ENCODE assay signal across 31 cellular contexts in genomic region chr5:154498597-154499393, GRCh38. TPM values are rescaled to one million over a fixed set of nuclear protein-coding genes. Genes with fewer than 3 reads are reported as not detected.
"Had no signal": no experiment of that assay in that cellular context is flagged by ENCODE, and none has a peak within 500 bp of the region (broad histone marks: within the 10 kb centered on the region; RNA-seq: fewer than 3 reads in every experiment).

No MANE protein-coding gene starts in this region.

- DNase-seq: activated CD4-positive, alpha-beta T cell treated with anti-CD3 and anti-CD28 coated beads, Interleukin-2, amount 10 ng/mL, durations not matched to agents 24 days and 14 days; activated CD4-positive, CD25-positive, alpha-beta regulatory T cell treated with anti-CD3 and anti-CD28 coated beads, Interleukin-2, amount 50 U/mL, for 72 hours; activated CD8-positive, alpha-beta T cell treated with anti-CD3 and anti-CD28 coated beads for 36 hours; activated T-cell treated with anti-CD3 and anti-CD28 coated beads, Interleukin-2, amount 50 U/mL, for 48 hours; effector CD8-positive, alpha-beta T cell; hippocampal formation; left colon; mammary epithelial cell; naive B cell; nucleus accumbens; pancreas; retina; small intestine; stimulated activated CD4-positive, alpha-beta T cell treated with anti-CD3 and anti-CD28 coated beads, Interleukin-4, amount 100 ng/mL, for 24 hours; T-helper 9 cell had no signal

- H3K4me1 ChIP-seq: breast epithelium, gastroesophageal sphincter, pancreas, prostate gland, suprapubic skin, tibial artery had no signal

- H3K36me3 Mint-ChIP-seq: activated naive CD4-positive, alpha-beta T cell treated with anti-CD3 and anti-CD28 coated beads, Interleukin-2, amount 50 U/mL, for 72 hours; mesothelial cell of epicardium; naive B cell; stimulated activated memory B cell treated with anti-CD40 and anti-IgM and Interleukin-4, amounts not matched to agents 10 μg/mL and 1 μg/mL and 100 μg/mL, for 72 hours had no signal

- ATAC-seq: activated CD8-positive, alpha-beta T cell treated with anti-CD3 and anti-CD28 coated beads for 36 hours; gastroesophageal sphincter; left colon; pancreas; sciatic nerve; stimulated activated memory B cell treated with anti-CD40 and anti-IgM and Interleukin-4, amounts not matched to agents 10 μg/mL and 1 μg/mL and 100 μg/mL, for 72 hours had no signal

- H3K4me3 Mint-ChIP-seq: activated CD4-positive, alpha-beta T cell treated with anti-CD3 and anti-CD28 coated beads, Interleukin-2, amount 10 ng/mL, durations not matched to agents 24 days and 14 days; activated CD8-positive, alpha-beta T cell treated with anti-CD3 and anti-CD28 coated beads for 36 hours; central memory CD8-positive, alpha-beta T cell; mesothelial cell of epicardium; naive B cell; neural crest cell; stimulated activated memory B cell treated with anti-CD40 and anti-IgM and Interleukin-4, amounts not matched to agents 10 μg/mL and 1 μg/mL and 100 μg/mL, for 72 hours; T-helper 1 cell treated with Interleukin-12 subunit alpha and Interleukin-12 subunit beta and Interleukin-4 antibody, amounts not matched to agents 30 μg/mL and 1 μg/mL, for 36 hours had no signal

- H3K9me3 Mint-ChIP-seq: activated CD4-positive, alpha-beta T cell treated with anti-CD3 and anti-CD28 coated beads, Interleukin-2, amount 10 ng/mL, durations not matched to agents 24 days and 14 days; activated CD8-positive, alpha-beta T cell treated with anti-CD3 and anti-CD28 coated beads for 36 hours; activated naive CD4-positive, alpha-beta T cell treated with anti-CD3 and anti-CD28 coated beads, Interleukin-2, amount 50 U/mL, for 72 hours; activated T-helper 2 cell treated with anti-CD3 and anti-CD28 coated beads, Interferon-gamma antibody, Interleukin-2, Interleukin-4, amounts not matched to agents 10 μg/mL and 5 μg/mL and 100 μg/mL, durations not matched to agents 14 hours and 24 hours and 36 hours; central memory CD8-positive, alpha-beta T cell; mesothelial cell of epicardium; neural crest cell; stimulated activated memory B cell treated with anti-CD40 and anti-IgM and Interleukin-4, amounts not matched to agents 10 μg/mL and 1 μg/mL and 100 μg/mL, for 72 hours; T-helper 1 cell treated with Interleukin-12 subunit alpha and Interleukin-12 subunit beta and Interleukin-4 antibody, amounts not matched to agents 30 μg/mL and 1 μg/mL, for 36 hours had no signal

- H3K36me3 ChIP-seq: breast epithelium, gastroesophageal sphincter, pancreas, prostate gland, suprapubic skin, tibial artery had no signal

- H3K4me3 ChIP-seq: breast epithelium, gastroesophageal sphincter, pancreas, prostate gland, suprapubic skin, tibial artery had no signal

- H3K27ac Mint-ChIP-seq: activated CD4-positive, alpha-beta T cell treated with anti-CD3 and anti-CD28 coated beads, Interleukin-2, amount 10 ng/mL, durations not matched to agents 24 days and 14 days; activated CD8-positive, alpha-beta T cell treated with anti-CD3 and anti-CD28 coated beads for 36 hours; activated naive CD4-positive, alpha-beta T cell treated with anti-CD3 and anti-CD28 coated beads, Interleukin-2, amount 50 U/mL, for 72 hours; activated T-helper 2 cell treated with anti-CD3 and anti-CD28 coated beads, Interferon-gamma antibody, Interleukin-2, Interleukin-4, amounts not matched to agents 10 μg/mL and 5 μg/mL and 100 μg/mL, durations not matched to agents 14 hours and 24 hours and 36 hours; mesothelial cell of epicardium; stimulated activated memory B cell treated with anti-CD40 and anti-IgM and Interleukin-4, amounts not matched to agents 10 μg/mL and 1 μg/mL and 100 μg/mL, for 72 hours; T-helper 1 cell treated with Interleukin-12 subunit alpha and Interleukin-12 subunit beta and Interleukin-4 antibody, amounts not matched to agents 30 μg/mL and 1 μg/mL, for 36 hours had no signal

- H3K27ac ChIP-seq: breast epithelium, gastroesophageal sphincter, pancreas, prostate gland, suprapubic skin, tibial artery had no signal

- H3K4me1 Mint-ChIP-seq: activated CD4-positive, alpha-beta T cell treated with anti-CD3 and anti-CD28 coated beads, Interleukin-2, amount 10 ng/mL, durations not matched to agents 24 days and 14 days; mesothelial cell of epicardium; neural crest cell had no signal

RNA-seq across cellular contexts. Expression of gene HAND1, which starts 20.8 kb away (rescaled TPM):
- polyA plus RNA-seq: fibroblast of lung, keratinocyte, liver, mammary epithelial cell, pancreas had no signal
